In genomic region chr11:17014774-17015638, GRCh38 we compare ENCODE assay signal across 8 cellular contexts. TPM values are rescaled to one million over a fixed set of nuclear protein-coding genes. Genes with fewer than 3 reads are reported as not detected.
DNase-seq lines count a peak whose midpoint lies in the region; ATAC-seq and TF ChIP-seq lines count a peak whose summit lies in the region.

No MANE protein-coding gene starts in this region.

- H3K27ac ChIP-seq in spleen = no peak overlapping the region

- H3K4me3 ChIP-seq in spleen = peak overlapping the region; percentile 16 to 93 (median 74)

- peaks cover 0 to 24% (median 17%) of the 10 kb centered on the region in 6 donors for H3K4me1 ChIP-seq in spleen

- intact Hi-C loops in spleen (cut with DNase I; ENCODE audit: low total_unique reads) (no loop called here), sciatic nerve (cut with DNase I) (loop anchor here (5.0 kb wide), 1 partner anchor 58 kb away; no protein-coding TSS in a partner anchor)

- no peak for TF ChIP-seq POLR2A in spleen (IDR thresholded peaks at IDR 0.05)

- H3K27me3 ChIP-seq in spleen (replicated peaks in 1 of 7) = peaks cover 0 to 53% (median 16%) of the 10 kb centered on the region in 7 donors

- TF ChIP-seq CTCF in spleen (IDR thresholded peaks at IDR 0.05 in 8 of 11, conservative IDR thresholded peaks at IDR 0.05 in 3 of 11) = peak in 6 of 11 experiments; percentile 26 to 53 (median 46)

- 13 to 16% (median 15%) methylated on average over 29 to 33 of the region's 33 CpGs for WGBS in spleen, 5 donors

- H3K9me3 ChIP-seq in spleen = no peaks in the 10 kb centered on the region

- ATAC-seq in GM18867 (IDR thresholded peaks at IDR 0.05; ENCODE audit: unreplicated experiment) (peak; percentile 29), sciatic nerve (no peak)

- DNase-seq in AG08396 (ENCODE audit: low spot score) = peak; percentile 36
- peak; percentile 76 for DNase-seq in NCI-H69 (lab: John Stamatoyannopoulos, UW)
- peak; percentile 80 for DNase-seq in amniotic epithelial cell (ENCODE audit: low read depth)
- peak; percentile 78 for DNase-seq in iPS-NIHi11 (ENCODE audit: low spot score)
- no peak for DNase-seq in spleen
- no peak for DNase-seq in T-helper 9 cell
- no peak for DNase-seq in sciatic nerve (ENCODE audit: low spot score)

- H3K36me3 ChIP-seq in spleen = no peaks in the 10 kb centered on the region

RNA-seq across cellular contexts. Expression of gene PLEKHA7, which starts 0.8 kb away (rescaled TPM):
- total RNA-seq in spleen = 10 to 100 TPM in 2 of 7 donors, 1 to 10 TPM in 5; 3.7 to 12.8 (median 7.6) TPM
- polyA plus RNA-seq in spleen = 1 to 10 TPM; 1.8 to 3.3 (median 2.0) TPM
- 96.6 TPM for total RNA-seq in sciatic nerve

Comparison
In these comparisons a context has a peak if more than half of its experiments do, and no peak if none do; other contexts are left out.
1. DNase-seq: peak in AG08396 (single experiment), NCI-H69 (single experiment), amniotic epithelial cell (single experiment) and iPS-NIHi11 (single experiment); none in spleen (single experiment), T-helper 9 cell (single experiment) and sciatic nerve (single experiment).